In genomic region chr7:139673762-139674161, GRCh38 we compare ENCODE assay signal across 1 cellular context.
TF ChIP-seq lines count a peak whose summit lies in the region.

No MANE protein-coding gene starts in this region.

TF ChIP-seq in HepG2, 621 proteins besides CTCF, POLR2A, EP300 and RAD21 (continued from another document):
- TF ChIP-seq, protein P1, sequence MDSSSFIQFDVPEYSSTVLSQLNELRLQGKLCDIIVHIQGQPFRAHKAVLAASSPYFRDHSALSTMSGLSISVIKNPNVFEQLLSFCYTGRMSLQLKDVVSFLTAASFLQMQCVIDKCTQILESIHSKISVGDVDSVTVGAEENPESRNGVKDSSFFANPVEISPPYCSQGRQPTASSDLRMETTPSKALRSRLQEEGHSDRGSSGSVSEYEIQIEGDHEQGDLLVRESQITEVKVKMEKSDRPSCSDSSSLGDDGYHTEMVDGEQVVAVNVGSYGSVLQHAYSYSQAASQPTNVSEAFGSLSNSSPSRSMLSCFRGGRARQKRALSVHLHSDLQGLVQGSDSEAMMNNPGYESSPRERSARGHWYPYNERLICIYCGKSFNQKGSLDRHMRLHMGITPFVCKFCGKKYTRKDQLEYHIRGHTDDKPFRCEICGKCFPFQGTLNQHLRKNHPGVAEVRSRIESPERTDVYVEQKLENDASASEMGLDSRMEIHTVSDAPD (CRISPR knock-in tag; IDR thresholded peaks at IDR 0.05), result no peak
- no peak for TF ChIP-seq ZNF318 (CRISPR knock-in tag; IDR thresholded peaks at IDR 0.05)
- no peak for TF ChIP-seq PHF21A (CRISPR knock-in tag; IDR thresholded peaks at IDR 0.05)
- no peak for TF ChIP-seq ZNF670 (CRISPR knock-in tag; IDR thresholded peaks at IDR 0.05; ENCODE audit: borderline replicate concordance)
- TF ChIP-seq NCOA2 (CRISPR knock-in tag; IDR thresholded peaks at IDR 0.05), result no peak
- no peak for TF ChIP-seq SOX5 (CRISPR knock-in tag; IDR thresholded peaks at IDR 0.05; ENCODE audit: borderline replicate concordance)
- no peak for TF ChIP-seq NCOR1 (IDR thresholded peaks at IDR 0.05; ENCODE audit: borderline replicate concordance, low read length)
- no peak for TF ChIP-seq ATF7-NPFF (CRISPR knock-in tag; IDR thresholded peaks at IDR 0.05; ENCODE audit: low read depth)
